Comparison of ENCODE assay signal across 8 cellular contexts in the genomic region with DNA sequence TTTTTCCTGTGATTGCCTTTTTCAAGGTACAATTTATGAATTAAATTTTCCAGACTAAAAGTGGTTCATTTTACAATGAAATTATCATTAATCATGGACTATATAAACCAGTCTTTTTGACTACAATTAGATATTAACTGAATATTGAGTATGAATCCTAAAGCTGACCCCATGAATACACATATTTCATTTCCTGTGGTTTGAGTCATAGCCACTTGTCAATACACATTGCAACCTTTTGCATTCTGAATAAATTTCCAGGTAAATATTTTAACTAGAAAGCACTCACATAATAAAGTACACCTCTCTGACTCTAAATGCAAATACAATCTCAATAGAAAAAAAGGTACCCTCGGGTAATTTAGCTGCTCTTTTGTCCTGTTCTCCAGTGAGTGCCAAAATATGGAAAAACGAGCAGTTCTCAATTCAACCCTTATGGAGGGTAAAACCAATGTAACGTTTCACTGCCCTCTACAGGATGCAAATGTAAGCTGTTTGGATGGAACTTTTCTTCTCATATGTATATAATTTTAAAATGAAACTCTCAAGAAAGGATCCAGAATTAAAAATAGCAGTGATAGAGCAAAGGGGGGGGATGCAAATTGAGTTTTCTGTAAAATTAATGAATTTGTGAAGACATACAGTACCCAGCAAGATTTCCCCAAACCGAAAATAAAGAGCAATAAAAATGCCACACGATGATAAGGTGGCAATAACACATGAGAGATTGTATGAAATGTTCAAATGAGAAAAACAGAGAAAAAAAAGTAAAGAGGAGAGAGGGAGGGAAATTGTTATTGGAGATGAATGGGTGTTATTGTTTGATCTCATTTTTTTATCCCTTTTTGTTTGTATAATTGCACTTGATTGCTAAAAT.
DNase-seq lines count a peak whose midpoint lies in the region; ATAC-seq and TF ChIP-seq lines count a peak whose summit lies in the region.

No MANE protein-coding gene starts in this region.

- no peak overlapping the region for H3K27ac ChIP-seq in transverse colon

- no peak for TF ChIP-seq EP300 in transverse colon (IDR thresholded peaks at IDR 0.05; ENCODE audit: low read depth)

- H3K36me3 ChIP-seq in BE2C (no peaks in the 10 kb centered on the region), transverse colon (no peaks in the 10 kb centered on the region)

- H3K4me3 ChIP-seq in BE2C (ENCODE audit: low read depth, low read length) (no peak overlapping the region), transverse colon (no peak overlapping the region)

- H3K4me1 ChIP-seq in BE2C (no peaks in the 10 kb centered on the region), transverse colon (no peaks in the 10 kb centered on the region)

- TF ChIP-seq POLR2A in transverse colon (IDR thresholded peaks at IDR 0.05) = no peak

- in situ Hi-C loops in KBM-7 (cut with MboI; ENCODE audit: low pct_unique_long_range_greater_than_20kb, low sequenced_read_pairs) (no loop called here), transverse colon (cut with MboI; ENCODE audit: low pct_ligation_motif_present in 1 of 4, low pct_unique_long_range_greater_than_20kb in 1 of 4, low sequenced_read_pairs in 3 of 4) (no loop called here)

- H3K9me3 ChIP-seq in BE2C (no peaks in the 10 kb centered on the region), transverse colon (no peaks in the 10 kb centered on the region)

- ATAC-seq in HG02623 (IDR thresholded peaks at IDR 0.05; ENCODE audit: unreplicated experiment) = no peak

- TF ChIP-seq CTCF in BE2C (IDR thresholded peaks at IDR 0.05; ENCODE audit: low read depth, low read length) (peak; percentile 25), transverse colon (IDR thresholded peaks at IDR 0.05) (peak in 4 of 5 experiments; percentile 22 to 39 (median 34))

- intact Hi-C loops in transverse colon (cut with DNase I; ENCODE audit: low total_unique reads) (no loop called here), posterior vena cava (cut with DNase I) (no loop called here)

- DNase-seq in BE2C = no peak
- DNase-seq in KBM-7 = peak; percentile 5
- DNase-seq in RKO (ENCODE audit: low spot score) = peak; percentile 64
- DNase-seq in fibroblast of the conjunctiva (ENCODE audit: low read depth) = peak; percentile 42
- no peak for DNase-seq in transverse colon
- no peak for DNase-seq in activated CD4-positive, alpha-beta T cell treated with anti-CD3 and anti-CD28 coated beads, Interleukin-2, amount 50 U/mL, for 1 hour
- no peak for DNase-seq in posterior vena cava (ENCODE audit: low spot score)

- WGBS in transverse colon (ENCODE audit: low coverage in 1 of 2), 2 donors = 14 to 19% methylated on average over 5 of the region's 5 CpGs

- H3K27me3 ChIP-seq in BE2C = no peaks in the 10 kb centered on the region
- no peaks in the 10 kb centered on the region for H3K27me3 ChIP-seq in transverse colon

Comparison
In these comparisons a context has a peak if more than half of its experiments do, and no peak if none do; other contexts are left out.
1. DNase-seq: peak in KBM-7 (single experiment), RKO (single experiment) and fibroblast of the conjunctiva (single experiment); none in BE2C (single experiment), transverse colon (single experiment), activated CD4-positive, alpha-beta T cell treated with anti-CD3 and anti-CD28 coated beads, Interleukin-2, amount 50 U/mL, for 1 hour (single experiment) and posterior vena cava (single experiment).